ENCODE assay signal across 9 cellular contexts in genomic region chr17:68600881-68601564, GRCh38. TPM values are rescaled to one million over a fixed set of nuclear protein-coding genes. Genes with fewer than 3 reads are reported as not detected.
A peak's percentile ranks its signal among the peaks of the same experiment; 100 is the strongest.
DNase-seq lines count a peak whose midpoint lies in the region; ATAC-seq, FAIRE-seq and TF ChIP-seq lines count a peak whose summit lies in the region.
"Had no signal": no experiment of that assay in that cellular context is flagged by ENCODE, and none has a peak within 500 bp of the region (broad histone marks: within the 10 kb centered on the region; RNA-seq: fewer than 3 reads in every experiment).

FAM20A (minus strand) TSS chr17:68601367; CDS start chr17:68600666, 701 bp downstream.

- no peak within 1 kb of the TSS for H2AFZ ChIP-seq in GM12878 (ENCODE audit: control insufficient read depth, low read depth, low read length)

- BruUV-seq in A673 (replicated peaks; lab: Mats Ljungman, UMichigan): no TSS peak
- BruUV-seq in GM12878 (replicated peaks; lab: Mats Ljungman, UMichigan): no TSS peak

- peaks cover 6% of the 10 kb centered on the region for H3K4me1 ChIP-seq in A673 (ENCODE audit: insufficient read depth, low read length, poor library complexity, severe bottlenecking)
- no peaks in the 10 kb centered on the region for H3K4me1 ChIP-seq in GM12878 (ENCODE audit: control insufficient read depth, insufficient read depth, low read length)

- no peak for TF ChIP-seq EP300 in GM12878 (IDR thresholded peaks at IDR 0.05; ENCODE audit: borderline replicate concordance in 1 of 2, control insufficient read depth in 1 of 2, low read depth in 2 of 2, low read length in 2 of 2)

- peak within 1 kb of the TSS; percentile 33; the same call in 1 of the 2 replicates for H3K4me2 ChIP-seq in GM12878 (ENCODE audit: control insufficient read depth, insufficient read depth)

- peak within 1 kb of the TSS; percentile 35 for H3K4me3 ChIP-seq in A673 (ENCODE audit: low read depth, low read length, poor library complexity, severe bottlenecking)
- peak within 1 kb of the TSS; percentile 24 for H3K4me3 ChIP-seq in MG63
- H3K4me3 ChIP-seq in GM12878: no peak within 1 kb of the TSS
- H3K4me3 ChIP-seq in skin epidermis: peak within 1 kb of the TSS; percentile 47 to 67 (median 53)

- peaks cover 7 to 11% of the 10 kb centered on the region in 2 donors for H3K4me1 Mint-ChIP-seq in immature natural killer cell

- no peaks in the 10 kb centered on the region for H3K9me3 ChIP-seq in A673 (ENCODE audit: low read depth, low read length, poor library complexity, severe bottlenecking)
- H3K9me3 ChIP-seq in MG63: no peaks in the 10 kb centered on the region
- no peaks in the 10 kb centered on the region for H3K9me3 ChIP-seq in GM12878 (replicated peaks; ENCODE audit: control insufficient read depth, insufficient read depth, low read length)

- SMC1A ChIA-PET in GM12878 (lab: Charles Lee; ENCODE audit: uncharacterized antibody, unreplicated experiment): no interaction called here

- intact Hi-C loops in A673 (cut with micrococcal nuclease; ENCODE audit: unreplicated experiment): no loop called here
- intact Hi-C loops in GM12878 (cut with micrococcal nuclease; ENCODE audit: unreplicated experiment): no loop called here

- H4K20me1 ChIP-seq in GM12878 (ENCODE audit: control insufficient read depth, insufficient read depth): no peaks in the 10 kb centered on the region

- POLR2A ChIA-PET in A673 (lab: Charles Lee; ENCODE audit: low non-redundant PET) (no interaction called here), GM12878 (lab: Charles Lee) (no interaction called here)

- H3K27ac ChIP-seq in A673 (ENCODE audit: low read depth, low read length, poor library complexity, severe bottlenecking) (no peak within 1 kb of the TSS), GM12878 (ENCODE audit: control insufficient read depth, insufficient read depth) (no peak within 1 kb of the TSS), skin epidermis (peak within 1 kb of the TSS; percentile 63 to 94 (median 88))

- peaks cover 0 to 3% (median 0%) of the 10 kb centered on the region in 3 donors for H3K36me3 Mint-ChIP-seq in immature natural killer cell

- TF ChIP-seq POLR2A in GM12878 (IDR thresholded peaks at IDR 0.05; ENCODE audit: low read depth, low read length): no peak

- no peak within 1 kb of the TSS for H3K27ac Mint-ChIP-seq in immature natural killer cell

- in situ Hi-C loops in GM12878 (cut with MboI): no loop called here

- H3K9me3 Mint-ChIP-seq in immature natural killer cell: peaks cover 0 to 1% (median 0%) of the 10 kb centered on the region in 6 donors

- FAIRE-seq in GM12878 (lab: Jason Lieb, UNC): no peak

- 25% methylated on average over 19 of the region's 77 CpGs for WGBS in GM12878 (ENCODE audit: insufficient coverage, insufficient replicate concordance, low lambda C conversion rate, missing lambda C conversion rate)

- ATAC-seq in GM12878: no peak

- no peak for TF ChIP-seq RAD21 in GM12878 (IDR thresholded peaks at IDR 0.05; ENCODE audit: insufficient read depth, low read depth, low read length)

- DNase-seq in A673 (ENCODE audit: low spot score) (peak; percentile 18), MG63 (peak; percentile 28), GM12878 (ENCODE audit: low read depth, low spot score) (no peak), immature natural killer cell (no peak), GM19240 (ENCODE audit: insufficient read length, low spot score) (no peak), UCSD-AML1 (lab: John Stamatoyannopoulos, UW; ENCODE audit: unreplicated experiment) (no peak), NCI-H1048 (lab: John Stamatoyannopoulos, UW) (no peak)

- TF ChIP-seq CTCF in A673 (conservative IDR thresholded peaks at IDR 0.05; ENCODE audit: low read depth, low read length): no peak
- no peak for TF ChIP-seq CTCF in GM12878 (IDR thresholded peaks at IDR 0.05 in 2 of 3, conservative IDR thresholded peaks at IDR 0.05 in 1 of 3; ENCODE audit: control insufficient read depth in 2 of 3, extremely low read depth in 1 of 3, insufficient read depth in 1 of 3, low read depth in 3 of 3, low read length in 3 of 3)

- H3K36me3 ChIP-seq in A673 (ENCODE audit: insufficient read depth, low read length, poor library complexity, severe bottlenecking) (no peaks in the 10 kb centered on the region), MG63 (no peaks in the 10 kb centered on the region), GM12878 (ENCODE audit: control insufficient read depth in 2 of 2, insufficient read depth in 2 of 2, low read length in 1 of 2) (no peaks in the 10 kb centered on the region)

- peaks cover 4 to 41% (median 17%) of the 10 kb centered on the region in 3 donors for H3K27me3 Mint-ChIP-seq in immature natural killer cell (ENCODE audit: low read depth in 3 of 3)

- RAD21 ChIA-PET in GM12878 (lab: Charles Lee; ENCODE audit: unreplicated experiment): no interaction called here

- peak within 1 kb of the TSS; percentile 30 to 61 (median 36) for H3K4me3 Mint-ChIP-seq in immature natural killer cell

- no peak within 1 kb of the TSS for H3K9ac ChIP-seq in GM12878 (ENCODE audit: control insufficient read depth, insufficient read depth, low read length)

- H3K79me2 ChIP-seq in GM12878 (ENCODE audit: control insufficient read depth, insufficient read depth, low read length): no peaks in the 10 kb centered on the region

- CTCF ChIA-PET in A673 (lab: Charles Lee): no interaction called here
- CTCF ChIA-PET in GM12878 (lab: Yijun Ruan, JAX): no interaction called here

- peaks cover 56% of the 10 kb centered on the region for H3K27me3 ChIP-seq in A673 (replicated peaks; ENCODE audit: insufficient read depth, low read depth, low read length, poor library complexity)
- H3K27me3 ChIP-seq in MG63: peaks cover 19% of the 10 kb centered on the region; the same call in 1 of the 2 replicates
- H3K27me3 ChIP-seq in GM12878 (replicated peaks in 1 of 2; ENCODE audit: control insufficient read depth in 2 of 2, insufficient read depth in 2 of 2, low read length in 1 of 2): peaks cover 3 to 18% of the 10 kb centered on the region in 2 experiments

TF ChIP-seq in GM12878, 131 proteins besides CTCF, POLR2A, EP300 and RAD21 (continues in another document):
- TF ChIP-seq, protein P1, sequence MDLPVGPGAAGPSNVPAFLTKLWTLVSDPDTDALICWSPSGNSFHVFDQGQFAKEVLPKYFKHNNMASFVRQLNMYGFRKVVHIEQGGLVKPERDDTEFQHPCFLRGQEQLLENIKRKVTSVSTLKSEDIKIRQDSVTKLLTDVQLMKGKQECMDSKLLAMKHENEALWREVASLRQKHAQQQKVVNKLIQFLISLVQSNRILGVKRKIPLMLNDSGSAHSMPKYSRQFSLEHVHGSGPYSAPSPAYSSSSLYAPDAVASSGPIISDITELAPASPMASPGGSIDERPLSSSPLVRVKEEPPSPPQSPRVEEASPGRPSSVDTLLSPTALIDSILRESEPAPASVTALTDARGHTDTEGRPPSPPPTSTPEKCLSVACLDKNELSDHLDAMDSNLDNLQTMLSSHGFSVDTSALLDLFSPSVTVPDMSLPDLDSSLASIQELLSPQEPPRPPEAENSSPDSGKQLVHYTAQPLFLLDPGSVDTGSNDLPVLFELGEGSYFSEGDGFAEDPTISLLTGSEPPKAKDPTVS (IDR thresholded peaks at IDR 0.05; ENCODE audit: low read depth, low read length): no peak
- TF ChIP-seq IRF4 (IDR thresholded peaks at IDR 0.05; ENCODE audit: low read depth, low read length): no peak
- TF ChIP-seq, protein P2, sequence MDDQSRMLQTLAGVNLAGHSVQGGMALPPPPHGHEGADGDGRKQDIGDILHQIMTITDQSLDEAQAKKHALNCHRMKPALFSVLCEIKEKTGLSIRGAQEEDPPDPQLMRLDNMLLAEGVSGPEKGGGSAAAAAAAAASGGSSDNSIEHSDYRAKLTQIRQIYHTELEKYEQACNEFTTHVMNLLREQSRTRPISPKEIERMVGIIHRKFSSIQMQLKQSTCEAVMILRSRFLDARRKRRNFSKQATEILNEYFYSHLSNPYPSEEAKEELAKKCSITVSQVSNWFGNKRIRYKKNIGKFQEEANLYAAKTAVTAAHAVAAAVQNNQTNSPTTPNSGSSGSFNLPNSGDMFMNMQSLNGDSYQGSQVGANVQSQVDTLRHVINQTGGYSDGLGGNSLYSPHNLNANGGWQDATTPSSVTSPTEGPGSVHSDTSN (IDR thresholded peaks at IDR 0.05; ENCODE audit: insufficient replicate concordance, low read depth, low read length): no peak
- TF ChIP-seq ZSCAN29 (IDR thresholded peaks at IDR 0.05): no peak
- no peak for TF ChIP-seq TARDBP (IDR thresholded peaks at IDR 0.05; ENCODE audit: borderline replicate concordance)
- no peak for TF ChIP-seq TBL1XR1 (IDR thresholded peaks at IDR 0.05; ENCODE audit: low read depth, low read length)
- no peak for TF ChIP-seq KAT2A (conservative IDR thresholded peaks at IDR 0.05; ENCODE audit: control insufficient read depth, low read depth, low read length)
- no peak for TF ChIP-seq KLF5 (IDR thresholded peaks at IDR 0.05; ENCODE audit: partially characterized antibody)
- TF ChIP-seq, protein P3, sequence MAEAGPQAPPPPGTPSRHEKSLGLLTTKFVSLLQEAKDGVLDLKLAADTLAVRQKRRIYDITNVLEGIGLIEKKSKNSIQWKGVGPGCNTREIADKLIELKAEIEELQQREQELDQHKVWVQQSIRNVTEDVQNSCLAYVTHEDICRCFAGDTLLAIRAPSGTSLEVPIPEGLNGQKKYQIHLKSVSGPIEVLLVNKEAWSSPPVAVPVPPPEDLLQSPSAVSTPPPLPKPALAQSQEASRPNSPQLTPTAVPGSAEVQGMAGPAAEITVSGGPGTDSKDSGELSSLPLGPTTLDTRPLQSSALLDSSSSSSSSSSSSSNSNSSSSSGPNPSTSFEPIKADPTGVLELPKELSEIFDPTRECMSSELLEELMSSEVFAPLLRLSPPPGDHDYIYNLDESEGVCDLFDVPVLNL (IDR thresholded peaks at IDR 0.05; ENCODE audit: low read depth, low read length): no peak
- no peak for TF ChIP-seq MYB (IDR thresholded peaks at IDR 0.05; ENCODE audit: borderline replicate concordance, low read depth, low read length)

RNA-seq across cellular contexts. Expression of gene FAM20A, which starts in this region (rescaled TPM):
- total RNA-seq in A673 (2021) (not detected in 2 replicates), GM12878 (2014; rRNA removed) (not detected in 2 replicates), GM12878 (2014; rRNA removed; fragmentation: Illumina TruSeq; extraction: Trizol) (not detected in 2 replicates), GM12878 (2021) (not detected in 2 replicates)
- total RNA-seq in MG63 (2014; rRNA removed; shearing (Covaris generic); ENCODE audit: low replicate concordance): not detected in 2 replicates
- total RNA-seq in GM12878 (2013; cell fraction: nucleolus; rRNA removed): not detected in 2 replicates
- not detected for polyA plus RNA-seq in GM12878 (2011; ENCODE audit: low read depth)
- polyA plus RNA-seq in GM12878 (2011; rRNA removed) (not detected in 2 replicates), GM12878 (2014; fragmentation: Illumina TruSeq; extraction: Trizol) (not detected in 2 replicates), GM12878 (2014; fragmentation: Nextera tagmentation; extraction: Ambion mirVana) (not detected), GM12878 (2014; rRNA removed) (not detected in 2 replicates), GM12878 (2016; fragmentation: Nextera tagmentation; extraction: Ambion mirVana) (under 1 TPM in 1 of 2 experiments, not detected in 1; 0.13 TPM), immature natural killer cell (not detected)
- not detected in 2 replicates for polyA plus RNA-seq in GM12878 (2011; cell fraction: cytosol; rRNA removed)
- polyA plus RNA-seq in GM12878 (2011; cell fraction: nucleus; rRNA removed): not detected in 2 replicates
- polyA plus RNA-seq in GM12878 (2012): 0.05 and 0.17 TPM in 2 replicates
- not detected in 2 replicates for polyA minus RNA-seq in GM12878 (2011; rRNA and poly(A)+ RNA removed)
- polyA minus RNA-seq in GM12878 (2011; cell fraction: cytosol; rRNA and poly(A)+ RNA removed): not detected in 2 replicates
- not detected in 2 replicates for polyA minus RNA-seq in GM12878 (2011; cell fraction: nucleus; rRNA and poly(A)+ RNA removed)
- total RNA-seq: activated CD8-positive, alpha-beta memory T cell treated with anti-CD3 and anti-CD28 coated beads for 36 hours had no signal

Comparison
In these comparisons a context has a peak if more than half of its experiments do, and no peak if none do; other contexts are left out.
1. Peak in DNase-seq and H3K4me3 ChIP-seq in A673; RNA of the gene not detected or under 1 TPM.
2. Peak in DNase-seq and H3K4me3 ChIP-seq in MG63; RNA of the gene not detected or under 1 TPM.
3. H3K27ac ChIP-seq: peak in skin epidermis (21 of 21); none in A673 (single experiment) and GM12878 (single experiment).